In genomic region chr16:67190041-67190440, GRCh38 we compare ENCODE assay signal across 2 cellular contexts.
TF ChIP-seq lines count a peak whose summit lies in the region.

TSS of gene EXOC3L1 (minus strand) at chr16:67190136. CDS start at chr16:67189676, 460 bp downstream.

TF ChIP-seq in H1, 55 proteins besides CTCF, POLR2A, EP300 and RAD21 (continues in another document):
- no peak for TF ChIP-seq USF2 (IDR thresholded peaks at IDR 0.05; ENCODE audit: low read length)
- TF ChIP-seq CHD7 (IDR thresholded peaks at IDR 0.05; ENCODE audit: insufficient replicate concordance, low read length), result no peak
- no peak for TF ChIP-seq BCL11A (IDR thresholded peaks at IDR 0.05; ENCODE audit: low read depth in 2 of 2, low read length in 2 of 2)
- TF ChIP-seq GTF2F1 (IDR thresholded peaks at IDR 0.05; ENCODE audit: borderline replicate concordance, low read depth, low read length), result no peak
- no peak for TF ChIP-seq GABPA (IDR thresholded peaks at IDR 0.05; ENCODE audit: borderline replicate concordance, insufficient read depth, low read length)
- TF ChIP-seq HDAC2 (IDR thresholded peaks at IDR 0.05; ENCODE audit: borderline replicate concordance in 1 of 2, low read depth in 2 of 2, low read length in 2 of 2), result no peak
- TF ChIP-seq CBX8 (IDR thresholded peaks at IDR 0.05; ENCODE audit: borderline replicate concordance, low read depth, low read length), result no peak
- no peak for TF ChIP-seq MAFK (IDR thresholded peaks at IDR 0.05; ENCODE audit: low read depth, low read length)
- no peak for TF ChIP-seq JUND (IDR thresholded peaks at IDR 0.05; ENCODE audit: low read length)
- no peak for TF ChIP-seq KDM5A (IDR thresholded peaks at IDR 0.05; ENCODE audit: low read length)
- no peak for TF ChIP-seq MAX (IDR thresholded peaks at IDR 0.05)
- no peak for TF ChIP-seq RFX5 (IDR thresholded peaks at IDR 0.05; ENCODE audit: borderline replicate concordance, low read depth, low read length)
- TF ChIP-seq ATF3 (IDR thresholded peaks at IDR 0.05; ENCODE audit: insufficient read depth, low read depth, low read length), result no peak
- no peak for TF ChIP-seq JUN (IDR thresholded peaks at IDR 0.05; ENCODE audit: low read depth, low read length)

TF ChIP-seq in SK-N-SH, 30 proteins besides CTCF, POLR2A, EP300 and RAD21:
- TF ChIP-seq FOXM1 (IDR thresholded peaks at IDR 0.05; ENCODE audit: low read depth) (no peak), MEF2A (IDR thresholded peaks at IDR 0.05; ENCODE audit: borderline replicate concordance, low read depth) (no peak), MXI1 (IDR thresholded peaks at IDR 0.05; ENCODE audit: low read depth, low read length) (no peak), GABPA (IDR thresholded peaks at IDR 0.05; ENCODE audit: low read depth) (no peak), REST (IDR thresholded peaks at IDR 0.05; ENCODE audit: low read depth, low read length) (no peak), PBX3 (IDR thresholded peaks at IDR 0.05) (no peak), NRF1 (IDR thresholded peaks at IDR 0.05; ENCODE audit: low read depth, low read length) (no peak), CHD2 (IDR thresholded peaks at IDR 0.05; ENCODE audit: low read length, partially characterized antibody) (no peak), YY1 (IDR thresholded peaks at IDR 0.05; ENCODE audit: low read depth) (no peak), RFX5 (IDR thresholded peaks at IDR 0.05; ENCODE audit: low read length) (no peak), EZH2phosphoT487 (IDR thresholded peaks at IDR 0.05; ENCODE audit: borderline replicate concordance, low read depth) (no peak), RCOR1 (IDR thresholded peaks at IDR 0.05; ENCODE audit: low read length) (no peak), USF2 (IDR thresholded peaks at IDR 0.05; ENCODE audit: borderline replicate concordance, low read depth, low read length) (no peak), USF1 (IDR thresholded peaks at IDR 0.05; ENCODE audit: borderline replicate concordance, low read depth) (no peak), SMC3 (IDR thresholded peaks at IDR 0.05; ENCODE audit: low read depth, low read length) (no peak), POLR2AphosphoS5 (IDR thresholded peaks at IDR 0.05; ENCODE audit: low read depth, low read length) (no peak), SIN3A (IDR thresholded peaks at IDR 0.05; ENCODE audit: borderline replicate concordance, low read depth, low read length) (no peak), ZBTB33 (IDR thresholded peaks at IDR 0.05; ENCODE audit: borderline replicate concordance, low read depth) (no peak), FOSL2 (IDR thresholded peaks at IDR 0.05; ENCODE audit: borderline replicate concordance, low read depth) (no peak)
